12 cellular contexts compared by ENCODE assay signal in the genomic region with DNA sequence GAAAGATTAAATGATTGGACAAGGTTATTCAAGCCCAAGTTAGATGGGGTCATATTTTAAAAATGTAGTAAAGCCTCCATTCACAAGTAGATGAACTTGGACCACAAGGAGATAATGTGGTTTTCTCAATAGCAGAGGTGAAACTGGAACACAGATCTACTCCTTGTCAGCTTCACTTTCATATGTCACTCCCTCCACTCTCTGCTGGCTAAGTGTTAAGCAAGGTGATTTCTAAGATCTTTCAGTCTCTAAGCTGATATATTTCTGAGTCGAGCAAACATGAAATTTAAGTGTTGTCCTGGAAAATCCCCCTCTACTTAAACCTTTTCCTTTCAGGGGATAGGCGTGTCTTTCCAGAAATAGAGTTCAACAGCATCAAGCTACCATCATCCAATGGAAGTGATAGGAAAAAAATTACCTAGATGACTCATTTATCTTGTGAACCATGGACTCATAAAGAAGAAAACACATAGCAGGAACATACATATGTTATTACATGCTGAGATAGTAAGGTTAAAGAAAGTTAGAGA.
A peak's percentile ranks its signal among the peaks of the same experiment; 100 is the strongest.
DNase-seq lines count a peak whose midpoint lies in the region; ATAC-seq and TF ChIP-seq lines count a peak whose summit lies in the region.
"Had no signal": no experiment of that assay in that cellular context is flagged by ENCODE, and none has a peak within 500 bp of the region (broad histone marks: within the 10 kb centered on the region; RNA-seq: fewer than 3 reads in every experiment).

No MANE protein-coding gene starts in this region.

- H2AFZ ChIP-seq in hepatocyte = no peak overlapping the region

- no peaks in the 10 kb centered on the region for H3K9me2 ChIP-seq in hepatocyte (replicated peaks; ENCODE audit: insufficient read depth)

- H3K79me2 ChIP-seq in hepatocyte = no peaks in the 10 kb centered on the region

- DNase-seq in hepatocyte (ENCODE audit: low spot score) (peak; percentile 25), NCI-H345 (lab: John Stamatoyannopoulos, UW) (no peak)
- DNase-seq in stimulated activated CD4-positive, alpha-beta T cell treated with anti-CD3 and anti-CD28 coated beads, Interleukin-4, amount 100 ng/mL, for 24 hours = no peak
- no peak for DNase-seq in effector memory CD4-positive, alpha-beta T cell
- no peak for DNase-seq in stimulated activated CD4-positive, alpha-beta T cell treated with anti-CD3 and anti-CD28 coated beads, Interleukin-1b, Interleukin-23, amount 100 ng/mL, for 48 hours
- DNase-seq: DMS153, HFFc6, NCI-H226, SW 1271 had no signal

- no peaks in the 10 kb centered on the region for H3K4me1 ChIP-seq in hepatocyte (ENCODE audit: insufficient read depth)
- no peaks in the 10 kb centered on the region for H3K4me1 ChIP-seq in effector memory CD4-positive, alpha-beta T cell (ENCODE audit: control insufficient read depth, insufficient read depth, low read length, poor library complexity, severe bottlenecking)

- no peak overlapping the region for H3K4me3 ChIP-seq in hepatocyte
- H3K4me3 ChIP-seq in effector memory CD4-positive, alpha-beta T cell (ENCODE audit: insufficient read depth, low read depth, low read length, poor library complexity, severe bottlenecking) = no peak overlapping the region

- H4K20me1 ChIP-seq in hepatocyte (ENCODE audit: insufficient read depth, poor library complexity, severe bottlenecking) = no peaks in the 10 kb centered on the region

- H3K36me3 ChIP-seq in hepatocyte (replicated peaks; ENCODE audit: insufficient read depth, low read depth) = no peaks in the 10 kb centered on the region
- H3K36me3 ChIP-seq in effector memory CD4-positive, alpha-beta T cell (ENCODE audit: control insufficient read depth, insufficient read depth, low read length) = no peaks in the 10 kb centered on the region

- peak; percentile 92 for ATAC-seq in GM18867 (IDR thresholded peaks at IDR 0.05; ENCODE audit: unreplicated experiment)
- ATAC-seq in GM21515 (IDR thresholded peaks at IDR 0.05; ENCODE audit: unreplicated experiment) = peak; percentile 95
- peak; percentile 88 for ATAC-seq in HG03175 (IDR thresholded peaks at IDR 0.05; ENCODE audit: unreplicated experiment)

- H3K27me3 ChIP-seq in hepatocyte = no peaks in the 10 kb centered on the region
- no peaks in the 10 kb centered on the region for H3K27me3 ChIP-seq in effector memory CD4-positive, alpha-beta T cell (replicated peaks; ENCODE audit: control insufficient read depth, insufficient read depth, low read length, poor library complexity, severe bottlenecking)

- peak overlapping the region; percentile 12 for H3K27ac ChIP-seq in hepatocyte
- no peak overlapping the region for H3K27ac ChIP-seq in effector memory CD4-positive, alpha-beta T cell (ENCODE audit: insufficient read depth, low read length, poor library complexity, severe bottlenecking)

- H3K4me2 ChIP-seq in hepatocyte = no peak overlapping the region

- 84% methylated on average over 2 of the region's 2 CpGs for WGBS in hepatocyte (ENCODE audit: low lambda C conversion rate, missing lambda C conversion rate)

- H3K9me3 ChIP-seq in hepatocyte (ENCODE audit: low read depth) = no peaks in the 10 kb centered on the region
- no peaks in the 10 kb centered on the region for H3K9me3 ChIP-seq in effector memory CD4-positive, alpha-beta T cell (ENCODE audit: control insufficient read depth, low read length)

- no peak for TF ChIP-seq CTCF in hepatocyte (IDR thresholded peaks at IDR 0.05; ENCODE audit: poor library complexity)
